ENCODE assay signal across 8 cellular contexts in genomic region chr4:122827258-122827887, GRCh38. TPM values are rescaled to one million over a fixed set of nuclear protein-coding genes. Genes with fewer than 3 reads are reported as not detected.
A peak's percentile ranks its signal among the peaks of the same experiment; 100 is the strongest.
DNase-seq lines count a peak whose midpoint lies in the region; ATAC-seq and TF ChIP-seq lines count a peak whose summit lies in the region.

No MANE protein-coding gene starts in this region.

- intact Hi-C loops in Right ventricle myocardium inferior (cut with DNase I) (loop anchor here (5.0 kb wide), 2 partner anchors 70 to 85 kb away; no protein-coding TSS in a partner anchor), cardiac septum (cut with DNase I) (no loop called here)

- peak; percentile 72 for ATAC-seq in Right ventricle myocardium inferior
- peak; percentile 57 for ATAC-seq in HG02571 (IDR thresholded peaks at IDR 0.05; ENCODE audit: unreplicated experiment)
- ATAC-seq in omental fat pad (ENCODE audit: low FRiP score) = peak; percentile 58

- TF ChIP-seq CTCF in omental fat pad (IDR thresholded peaks at IDR 0.05) = no peak

- DNase-seq in Right ventricle myocardium inferior (ENCODE audit: missing footprints) (peak; percentile 71), cardiac septum (ENCODE audit: low spot score) (no peak), NCI-H1092 treated with DMSO at 0.1 percent for 48 hours (lab: John Stamatoyannopoulos, UW) (peak; percentile 39), globus pallidus (ENCODE audit: low spot score) (peak; percentile 29), omental fat pad (ENCODE audit: low spot score) (no peak), NOMO-1 treated with DMSO at 0.1 percent for 48 hours (lab: John Stamatoyannopoulos, UW; ENCODE audit: unreplicated experiment) (no peak)
- DNase-seq in activated gamma-delta T cell treated with anti-CD3 and anti-CD28 coated beads, Interleukin-2, amount 50 U/mL, for 16 hours (ENCODE audit: low read depth) = peak; percentile 1

RNA-seq across cellular contexts. Expression of gene FGF2, which starts 0.7 kb away (rescaled TPM):
- 5.5 TPM for total RNA-seq in Right ventricle myocardium inferior
- total RNA-seq in cardiac septum = 9.8 TPM
- 10 to 100 TPM; 22.0 to 50.9 (median 27.7) TPM for total RNA-seq in omental fat pad

Comparison
In these comparisons a context has a peak if more than half of its experiments do, and no peak if none do; other contexts are left out.
1. DNase-seq: peak in Right ventricle myocardium inferior (single experiment), NCI-H1092 treated with DMSO at 0.1 percent for 48 hours (single experiment), activated gamma-delta T cell treated with anti-CD3 and anti-CD28 coated beads, Interleukin-2, amount 50 U/mL, for 16 hours (single experiment) and globus pallidus (single experiment); none in cardiac septum (single experiment), omental fat pad (single experiment) and NOMO-1 treated with DMSO at 0.1 percent for 48 hours (single experiment).
2. Peak in every context shown above with its lines, with median percentiles within 50 percentile points of each other: ATAC-seq.